Comparison of ENCODE assay signal across 11 cellular contexts in genomic region chr9:2809692-2810423, GRCh38. TPM values are rescaled to one million over a fixed set of nuclear protein-coding genes. Genes with fewer than 3 reads are reported as not detected.
DNase-seq lines count a peak whose midpoint lies in the region; ATAC-seq and TF ChIP-seq lines count a peak whose summit lies in the region.
"Had no signal": no experiment of that assay in that cellular context is flagged by ENCODE, and none has a peak within 500 bp of the region (broad histone marks: within the 10 kb centered on the region; RNA-seq: fewer than 3 reads in every experiment).

No MANE protein-coding gene starts in this region.

- WGBS in adrenal gland, 4 donors, result 17 to 37% (median 26%) methylated on average over 4 of the region's 4 CpGs

- H3K27ac ChIP-seq in adrenal gland (peak overlapping the region; percentile 7 to 84 (median 59)), right atrium auricular region (peak overlapping the region; percentile 61 to 82)
- H3K27ac ChIP-seq: WERI-Rb-1 had no signal

- intact Hi-C loops in adrenal gland (cut with DNase I), result no loop called here

- peak in 1 of 2 donors; percentile 65 for TF ChIP-seq POLR2A in adrenal gland (IDR thresholded peaks at IDR 0.05)

- H3K27me3 ChIP-seq in adrenal gland, result no peaks in the 10 kb centered on the region
- H3K27me3 ChIP-seq in right atrium auricular region, result no peaks in the 10 kb centered on the region

- DNase-seq in GM03348 (ENCODE audit: low spot score) (peak; percentile 78), adrenal gland (peak in 5 of 7 donors; percentile 33 to 66 (median 39)), right atrium auricular region (ENCODE audit: low spot score) (no peak), pons (ENCODE audit: low spot score) (peak; percentile 17), NCI-H345 treated with DMSO at 0.1 percent for 48 hours (lab: John Stamatoyannopoulos, UW; ENCODE audit: unreplicated experiment) (no peak), LoVo (ENCODE audit: low spot score) (no peak), T-helper 9 cell (no peak)
- DNase-seq: effector memory CD4-positive, alpha-beta T cell; NCI-H1694; WERI-Rb-1 had no signal

- no peak for ATAC-seq in GM19463 (IDR thresholded peaks at IDR 0.05; ENCODE audit: unreplicated experiment)

- H3K9me3 ChIP-seq in adrenal gland (replicated peaks in 1 of 3) (no peaks in the 10 kb centered on the region), right atrium auricular region (no peaks in the 10 kb centered on the region)

- H3K4me3 ChIP-seq in adrenal gland, result no peak overlapping the region
- no peak overlapping the region for H3K4me3 ChIP-seq in right atrium auricular region

- H3K4me1 ChIP-seq in adrenal gland (replicated peaks in 1 of 2), result peaks cover 22 to 24% of the 10 kb centered on the region in 2 donors
- peaks cover 0 to 27% of the 10 kb centered on the region in 2 donors for H3K4me1 ChIP-seq in right atrium auricular region

- H3K36me3 ChIP-seq in adrenal gland (replicated peaks in 1 of 2) (peaks cover 0 to 29% of the 10 kb centered on the region in 2 donors), right atrium auricular region (peaks cover 32% of the 10 kb centered on the region)

- no peak for TF ChIP-seq CTCF in adrenal gland (IDR thresholded peaks at IDR 0.05)
- TF ChIP-seq CTCF in right atrium auricular region (IDR thresholded peaks at IDR 0.05), result no peak

RNA-seq across cellular contexts. Expression of gene PUM3, which starts 34.0 kb away (rescaled TPM):
- 10 to 100 TPM; 14.6 to 38.9 (median 24.7) TPM for total RNA-seq in adrenal gland
- 10 to 100 TPM; 33.1 to 53.6 (median 42.9) TPM for polyA plus RNA-seq in adrenal gland
- total RNA-seq in right atrium auricular region, result 10 to 100 TPM; 13.5 to 14.3 TPM

Comparison
In these comparisons a context has a peak if more than half of its experiments do, and no peak if none do; other contexts are left out.
1. DNase-seq: peak in GM03348 (single experiment), adrenal gland (5 of 7) and pons (single experiment); none in right atrium auricular region (single experiment), NCI-H345 treated with DMSO at 0.1 percent for 48 hours (single experiment), LoVo (single experiment) and T-helper 9 cell (single experiment).